22 cellular contexts compared by ENCODE assay signal in genomic region chr1:43235040-43235439, GRCh38. TPM values are rescaled to one million over a fixed set of nuclear protein-coding genes. Genes with fewer than 3 reads are reported as not detected.
DNase-seq lines count a peak whose midpoint lies in the region; ATAC-seq and TF ChIP-seq lines count a peak whose summit lies in the region.
"Had no signal": no experiment of that assay in that cellular context is flagged by ENCODE, and none has a peak within 500 bp of the region (broad histone marks: within the 10 kb centered on the region; RNA-seq: fewer than 3 reads in every experiment).

No MANE protein-coding gene starts in this region.

- WGBS in right lobe of liver (ENCODE audit: insufficient coverage, low coverage, low lambda C conversion rate, missing lambda C conversion rate), result 28% methylated on average over 8 of the region's 8 CpGs

- no peak overlapping the region for H3K4me3 Mint-ChIP-seq in WTC11
- H3K4me3 Mint-ChIP-seq: CD4-positive, alpha-beta memory T cell had no signal

- no peaks in the 10 kb centered on the region for H3K9me3 Mint-ChIP-seq in WTC11
- H3K9me3 Mint-ChIP-seq: CD4-positive, alpha-beta memory T cell had no signal

- TF ChIP-seq CTCF in right atrium auricular region (IDR thresholded peaks at IDR 0.05), result no peak
- TF ChIP-seq CTCF in WTC11 (IDR thresholded peaks at IDR 0.05), result no peak
- no peak for TF ChIP-seq CTCF in right lobe of liver (IDR thresholded peaks at IDR 0.05)

- H3K4me1 Mint-ChIP-seq in WTC11, result peaks cover 9% of the 10 kb centered on the region
- H3K4me1 Mint-ChIP-seq: CD4-positive, alpha-beta memory T cell had no signal

- peak overlapping the region; percentile 4; the same call in 1 of the 2 replicates for H3K27ac Mint-ChIP-seq in WTC11
- H3K27ac Mint-ChIP-seq: CD4-positive, alpha-beta memory T cell had no signal

- intact Hi-C loops in left ventricle myocardium superior (cut with micrococcal nuclease) (loop anchor here (5.0 kb wide), 1 partner anchor 137 kb away; no protein-coding TSS in a partner anchor), right lobe of liver (cut with DNase I) (loop anchor here (10.0 kb wide), 1 partner anchor 150 kb away; the partner anchor contains the start of genes MED8 (in 2 of the 2) and SZT2 (in 2 of the 2))

- no peak for TF ChIP-seq POLR2A in right lobe of liver (IDR thresholded peaks at IDR 0.05)

- H3K36me3 Mint-ChIP-seq in WTC11, result no peaks in the 10 kb centered on the region
- H3K36me3 Mint-ChIP-seq: CD4-positive, alpha-beta memory T cell had no signal

- no peaks in the 10 kb centered on the region; the same call in 1 of the 2 replicates for H3K27me3 Mint-ChIP-seq in WTC11 (ENCODE audit: low read depth)

- H3K36me3 ChIP-seq in right atrium auricular region, result no peaks in the 10 kb centered on the region
- H3K36me3 ChIP-seq in right lobe of liver, result no peaks in the 10 kb centered on the region
- H3K36me3 ChIP-seq: BLaER1 had no signal

- H3K27me3 ChIP-seq in right atrium auricular region (no peaks in the 10 kb centered on the region), right lobe of liver (no peaks in the 10 kb centered on the region)
- H3K27me3 ChIP-seq: BLaER1 had no signal

- H3K9me3 ChIP-seq in right atrium auricular region, result no peaks in the 10 kb centered on the region
- no peaks in the 10 kb centered on the region for H3K9me3 ChIP-seq in right lobe of liver
- H3K9me3 ChIP-seq: BLaER1, Caco-2 had no signal

- ATAC-seq in left ventricle myocardium superior (no peak), WTC11 (no peak), right lobe of liver (peak in 1 of 4 donors; percentile 8), HG03280 (IDR thresholded peaks at IDR 0.05; ENCODE audit: unreplicated experiment) (no peak)
- ATAC-seq: GM12878 had no signal

- DNase-seq in right atrium auricular region (ENCODE audit: low spot score) (peak; percentile 38), left ventricle myocardium superior (no peak), WTC11 (ENCODE audit: low spot score) (no peak), right lobe of liver (no peak), NOMO-1 (lab: John Stamatoyannopoulos, UW; ENCODE audit: unreplicated experiment in 2 of 2) (no peak)
- DNase-seq in activated CD8-positive, alpha-beta memory T cell treated with anti-CD3 and anti-CD28 coated beads for 24 hours, result no peak
- DNase-seq: Caco-2; CD4-positive, alpha-beta memory T cell; DMS 273 treated with DMSO at 0.1 percent for 48 hours; DND-41; Karpas-422; NCI-H1694; NCI-H2081; NCI-H2171 treated with DMSO at 0.1 percent for 48 hours; NCI-H524 treated with DMSO at 0.1 percent for 48 hours; NCI-H82 had no signal

- CTCF ChIA-PET in WTC11 (lab: Charles Lee), result interaction anchor here (1.0 to 7.6 kb wide), 2 partner anchors 60 to 180 kb away, joined by 3 to 40 read pairs; no protein-coding TSS in a partner anchor

- POLR2A ChIA-PET in WTC11 (lab: Charles Lee), result no interaction called here

- H3K4me1 ChIP-seq in right atrium auricular region, result peaks cover 0 to 55% of the 10 kb centered on the region in 2 donors
- peaks cover 0 to 73% (median 26%) of the 10 kb centered on the region in 4 donors for H3K4me1 ChIP-seq in right lobe of liver
- H3K4me1 ChIP-seq: Caco-2 had no signal

- peak overlapping the region; percentile 58 to 82 for H3K27ac ChIP-seq in right atrium auricular region
- H3K27ac ChIP-seq in right lobe of liver, result peak overlapping the region; percentile 70 to 74 (median 71)
- H3K27ac ChIP-seq: BLaER1 had no signal

- H3K4me3 ChIP-seq in right atrium auricular region, result no peak overlapping the region
- no peak overlapping the region for H3K4me3 ChIP-seq in right lobe of liver
- H3K4me3 ChIP-seq: BLaER1, GM12878 had no signal

TF ChIP-seq in WTC11, 78 proteins besides CTCF, POLR2A, EP300 and RAD21:
- TF ChIP-seq ZNF232 (CRISPR knock-in tag; IDR thresholded peaks at IDR 0.05) (no peak), FOXJ3 (CRISPR knock-in tag; IDR thresholded peaks at IDR 0.05; ENCODE audit: borderline replicate concordance) (no peak), JAZF1 (CRISPR knock-in tag; IDR thresholded peaks at IDR 0.05) (no peak), ESRRA (CRISPR knock-in tag; IDR thresholded peaks at IDR 0.05; ENCODE audit: borderline replicate concordance) (no peak), NR2C2 (CRISPR knock-in tag; IDR thresholded peaks at IDR 0.05) (no peak), ZNF416 (CRISPR knock-in tag; IDR thresholded peaks at IDR 0.05) (no peak)
- TF ChIP-seq, protein P1, sequence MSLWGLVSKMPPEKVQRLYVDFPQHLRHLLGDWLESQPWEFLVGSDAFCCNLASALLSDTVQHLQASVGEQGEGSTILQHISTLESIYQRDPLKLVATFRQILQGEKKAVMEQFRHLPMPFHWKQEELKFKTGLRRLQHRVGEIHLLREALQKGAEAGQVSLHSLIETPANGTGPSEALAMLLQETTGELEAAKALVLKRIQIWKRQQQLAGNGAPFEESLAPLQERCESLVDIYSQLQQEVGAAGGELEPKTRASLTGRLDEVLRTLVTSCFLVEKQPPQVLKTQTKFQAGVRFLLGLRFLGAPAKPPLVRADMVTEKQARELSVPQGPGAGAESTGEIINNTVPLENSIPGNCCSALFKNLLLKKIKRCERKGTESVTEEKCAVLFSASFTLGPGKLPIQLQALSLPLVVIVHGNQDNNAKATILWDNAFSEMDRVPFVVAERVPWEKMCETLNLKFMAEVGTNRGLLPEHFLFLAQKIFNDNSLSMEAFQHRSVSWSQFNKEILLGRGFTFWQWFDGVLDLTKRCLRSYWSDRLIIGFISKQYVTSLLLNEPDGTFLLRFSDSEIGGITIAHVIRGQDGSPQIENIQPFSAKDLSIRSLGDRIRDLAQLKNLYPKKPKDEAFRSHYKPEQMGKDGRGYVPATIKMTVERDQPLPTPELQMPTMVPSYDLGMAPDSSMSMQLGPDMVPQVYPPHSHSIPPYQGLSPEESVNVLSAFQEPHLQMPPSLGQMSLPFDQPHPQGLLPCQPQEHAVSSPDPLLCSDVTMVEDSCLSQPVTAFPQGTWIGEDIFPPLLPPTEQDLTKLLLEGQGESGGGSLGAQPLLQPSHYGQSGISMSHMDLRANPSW (CRISPR knock-in tag; conservative IDR thresholded peaks at IDR 0.05; ENCODE audit: low read depth), result no peak
- TF ChIP-seq, protein P2, sequence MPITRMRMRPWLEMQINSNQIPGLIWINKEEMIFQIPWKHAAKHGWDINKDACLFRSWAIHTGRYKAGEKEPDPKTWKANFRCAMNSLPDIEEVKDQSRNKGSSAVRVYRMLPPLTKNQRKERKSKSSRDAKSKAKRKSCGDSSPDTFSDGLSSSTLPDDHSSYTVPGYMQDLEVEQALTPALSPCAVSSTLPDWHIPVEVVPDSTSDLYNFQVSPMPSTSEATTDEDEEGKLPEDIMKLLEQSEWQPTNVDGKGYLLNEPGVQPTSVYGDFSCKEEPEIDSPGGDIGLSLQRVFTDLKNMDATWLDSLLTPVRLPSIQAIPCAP (CRISPR knock-in tag; IDR thresholded peaks at IDR 0.05), result no peak

RNA-seq across cellular contexts. Expression of gene TMEM125, which starts 34.7 kb away (rescaled TPM):
- 1 to 10 TPM in 1 of 2 donors, under 1 TPM in 1; 0.70 to 2.1 TPM for total RNA-seq in right atrium auricular region
- total RNA-seq in left ventricle myocardium superior, result not detected
- 21.5 to 27.8 TPM (median 25.1 TPM) in 3 replicates for total RNA-seq in WTC11 (2021)
- total RNA-seq in right lobe of liver, result under 1 TPM in 2 of 6 experiments, not detected in 4; 0.21 to 0.27 TPM
- total RNA-seq: CD4-positive, alpha-beta memory T cell; H4; M059J had no signal

RNA-seq across cellular contexts. Expression of gene C1orf210, which starts 50.3 kb away (rescaled TPM):
- total RNA-seq in right atrium auricular region (not detected), left ventricle myocardium superior (not detected), WTC11 (2021) (11.7 to 14.0 TPM (median 12.8 TPM) in 3 replicates), right lobe of liver (1 to 10 TPM in 4 of 6 experiments, under 1 TPM in 2; 0.58 to 2.7 (median 1.7) TPM)
- total RNA-seq: CD4-positive, alpha-beta memory T cell; GM12878; H4; M059J; OCI-LY7 had no signal
